Comparison of ENCODE assay signal across 26 cellular contexts in the genomic region with DNA sequence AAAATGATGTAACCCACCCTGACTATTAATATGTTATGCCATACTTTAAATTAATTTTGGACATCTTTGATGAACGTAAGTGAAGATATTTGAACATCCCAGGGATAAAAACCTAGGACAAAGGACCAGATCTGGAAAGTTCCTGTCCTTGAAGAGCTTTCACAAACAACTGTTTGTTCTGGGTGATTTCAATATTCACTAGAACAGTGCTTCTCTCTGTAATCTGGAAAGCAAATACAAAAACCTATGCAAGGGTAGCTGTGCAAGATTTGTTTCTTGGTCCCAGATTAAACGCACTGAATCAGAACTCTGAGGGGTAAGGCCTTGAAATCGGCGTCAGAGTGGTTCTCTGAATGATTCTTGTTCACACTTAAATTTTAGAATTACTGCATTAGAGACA.
"Had no signal": no experiment of that assay in that cellular context is flagged by ENCODE, and none has a peak within 500 bp of the region (broad histone marks: within the 10 kb centered on the region; RNA-seq: fewer than 3 reads in every experiment).

No MANE protein-coding gene starts in this region.

- H3K27ac Mint-ChIP-seq: activated naive CD8-positive, alpha-beta T cell; naive B cell; nephron progenitor cell; stimulated activated memory B cell treated with anti-CD40 and anti-IgM and Interleukin-4, amounts not matched to agents 10 μg/mL and 1 μg/mL and 100 μg/mL, for 72 hours; T-helper 2 cell treated with Interferon-gamma antibody and Interleukin-4, amounts not matched to agents 5 μg/mL and 100 μg/mL, for 36 hours had no signal

- H3K36me3 Mint-ChIP-seq: naive B cell; stimulated activated memory B cell treated with anti-CD40 and anti-IgM and Interleukin-4, amounts not matched to agents 10 μg/mL and 1 μg/mL and 100 μg/mL, for 72 hours had no signal

- H3K9me3 Mint-ChIP-seq: T-helper 2 cell treated with Interferon-gamma antibody and Interleukin-4, amounts not matched to agents 5 μg/mL and 100 μg/mL, for 36 hours had no signal

- H3K4me1 Mint-ChIP-seq: naive B cell; nephron progenitor cell; stimulated activated memory B cell treated with anti-CD40 and anti-IgM and Interleukin-4, amounts not matched to agents 10 μg/mL and 1 μg/mL and 100 μg/mL, for 72 hours had no signal

- DNase-seq: activated CD4-positive, alpha-beta T cell treated with anti-CD3 and anti-CD28 coated beads for 4 hours; activated CD4-positive, alpha-beta T cell treated with anti-CD3 and anti-CD28 coated beads, Interleukin-2, amount 50 U/mL, for 4 hours; activated CD4-positive, CD25-positive, alpha-beta regulatory T cell; activated effector memory CD4-positive, alpha-beta T cell treated with Interleukin-2 at 50 U/mL for 16 hours; activated naive CD4-positive, alpha-beta T cell treated with Interleukin-2 at 50 U/mL for 16 hours; activated T-cell treated with anti-CD3 and anti-CD28 coated beads for 4 hours; colonic mucosa; effector CD8-positive, alpha-beta T cell; esophagus squamous epithelium; gastrocnemius medialis; kidney glomerular epithelial cell; left lung; naive B cell; nephron progenitor cell; ovary; sigmoid colon; small intestine; stimulated activated CD4-positive, alpha-beta T cell treated with anti-CD3 and anti-CD28 coated beads, Interleukin-1b, Interleukin-23, amount 100 ng/mL, for 48 hours; stimulated activated CD4-positive, alpha-beta T cell treated with anti-CD3 and anti-CD28 coated beads, Interleukin-4, amount 100 ng/mL, for 4 hours; stimulated activated CD8-positive, alpha-beta memory T cell treated with anti-CD3 and anti-CD28 coated beads, Interleukin-4, amount 100 ng/mL, for 48 hours; stomach; T-helper 1 cell had no signal

- FAIRE-seq: endometrium, small intestine had no signal

- ATAC-seq: gastrocnemius medialis; left lung; stimulated activated memory B cell treated with anti-CD40 and anti-IgM and Interleukin-4, amounts not matched to agents 10 μg/mL and 1 μg/mL and 100 μg/mL, for 72 hours had no signal

- H3K4me3 Mint-ChIP-seq: activated naive CD8-positive, alpha-beta T cell; naive B cell; nephron progenitor cell; stimulated activated memory B cell treated with anti-CD40 and anti-IgM and Interleukin-4, amounts not matched to agents 10 μg/mL and 1 μg/mL and 100 μg/mL, for 72 hours; T-helper 2 cell treated with Interferon-gamma antibody and Interleukin-4, amounts not matched to agents 5 μg/mL and 100 μg/mL, for 36 hours had no signal

- H3K27me3 Mint-ChIP-seq: stimulated activated memory B cell treated with anti-CD40 and anti-IgM and Interleukin-4, amounts not matched to agents 10 μg/mL and 1 μg/mL and 100 μg/mL, for 72 hours had no signal
